Comparison of ENCODE assay signal across 8 cellular contexts in genomic region chr3:71444028-71444860, GRCh38.
DNase-seq lines count a peak whose midpoint lies in the region; ATAC-seq lines count a peak whose summit lies in the region.

No MANE protein-coding gene starts in this region.

- no peaks in the 10 kb centered on the region for H3K9me3 Mint-ChIP-seq in stimulated activated effector memory CD8-positive, alpha-beta T cell treated with anti-CD3 and anti-CD28 coated beads, Interleukin-12 subunit alpha, Interleukin-12 subunit beta, amount 100 ng/mL, for 72 hours

- ATAC-seq in GM18870 (IDR thresholded peaks at IDR 0.05; ENCODE audit: unreplicated experiment) (peak; percentile 95), HG02938 (IDR thresholded peaks at IDR 0.05; ENCODE audit: unreplicated experiment) (peak; percentile 91)
- peak; percentile 80 for ATAC-seq in stimulated activated effector memory CD8-positive, alpha-beta T cell treated with anti-CD3 and anti-CD28 coated beads, Interleukin-12 subunit alpha, Interleukin-12 subunit beta, amount 100 ng/mL, for 72 hours

- H3K4me1 Mint-ChIP-seq in stimulated activated effector memory CD8-positive, alpha-beta T cell treated with anti-CD3 and anti-CD28 coated beads, Interleukin-12 subunit alpha, Interleukin-12 subunit beta, amount 100 ng/mL, for 72 hours = peaks cover 82% of the 10 kb centered on the region

- H3K36me3 Mint-ChIP-seq in stimulated activated effector memory CD8-positive, alpha-beta T cell treated with anti-CD3 and anti-CD28 coated beads, Interleukin-12 subunit alpha, Interleukin-12 subunit beta, amount 100 ng/mL, for 72 hours = peaks cover 4% of the 10 kb centered on the region

- DNase-seq in OCI-M1 (lab: John Stamatoyannopoulos, UW) = peak; percentile 73
- peak; percentile 39 for DNase-seq in activated T-helper 9 cell treated with anti-CD3 and anti-CD28 coated beads, Interleukin-2, amount 50 U/mL, for 16 hours (ENCODE audit: low read depth)
- peak; percentile 53 for DNase-seq in hepatic stellate cell (ENCODE audit: low spot score)
- DNase-seq in stimulated activated effector memory CD8-positive, alpha-beta T cell treated with anti-CD3 and anti-CD28 coated beads, Interleukin-12 subunit alpha, Interleukin-12 subunit beta, amount 100 ng/mL, for 72 hours (ENCODE audit: low spot score in 2 of 2) = peak; percentile 29 to 70
- DNase-seq in middle frontal gyrus (ENCODE audit: extremely low spot score, low spot score) = no peak
- DNase-seq in NCI-H446 (lab: John Stamatoyannopoulos, UW) = no peak

- peak overlapping the region; percentile 73 for H3K4me3 Mint-ChIP-seq in stimulated activated effector memory CD8-positive, alpha-beta T cell treated with anti-CD3 and anti-CD28 coated beads, Interleukin-12 subunit alpha, Interleukin-12 subunit beta, amount 100 ng/mL, for 72 hours

- H3K27ac Mint-ChIP-seq in stimulated activated effector memory CD8-positive, alpha-beta T cell treated with anti-CD3 and anti-CD28 coated beads, Interleukin-12 subunit alpha, Interleukin-12 subunit beta, amount 100 ng/mL, for 72 hours = peak overlapping the region; percentile 94

Comparison
In these comparisons a context has a peak if more than half of its experiments do, and no peak if none do; other contexts are left out.
1. DNase-seq: peak in OCI-M1 (single experiment), activated T-helper 9 cell treated with anti-CD3 and anti-CD28 coated beads, Interleukin-2, amount 50 U/mL, for 16 hours (single experiment), hepatic stellate cell (single experiment) and stimulated activated effector memory CD8-positive, alpha-beta T cell treated with anti-CD3 and anti-CD28 coated beads, Interleukin-12 subunit alpha, Interleukin-12 subunit beta, amount 100 ng/mL, for 72 hours (2 of 2); none in middle frontal gyrus (single experiment) and NCI-H446 (0 of 2).
2. Peak in every context shown above with its lines, with median percentiles within 50 percentile points of each other: ATAC-seq.